ENCODE assay signal across 24 cellular contexts in genomic region chr6:156183678-156184077, GRCh38.
"Had no signal": no experiment of that assay in that cellular context is flagged by ENCODE, and none has a peak within 500 bp of the region (broad histone marks: within the 10 kb centered on the region; RNA-seq: fewer than 3 reads in every experiment).

No MANE protein-coding gene starts in this region.

- DNase-seq: activated B cell treated with CpG ODN at 0.5 μM for 24 hours; activated CD4-positive, alpha-beta T cell treated with anti-CD3 and anti-CD28 coated beads, Interleukin-2, amount 50 U/mL, for 1 hour; activated CD8-positive, alpha-beta memory T cell treated with anti-CD3 and anti-CD28 coated beads, Interleukin-2, amount 10 ng/mL, durations not matched to agents 7 days and 5 days; activated CD8-positive, alpha-beta T cell treated with anti-CD3 and anti-CD28 coated beads for 36 hours; activated effector memory CD4-positive, alpha-beta T cell treated with Interleukin-2 at 50 U/mL for 16 hours; activated naive CD4-positive, alpha-beta T cell treated with Interleukin-2 at 50 U/mL for 16 hours; activated T-cell treated with anti-CD3 and anti-CD28 coated beads for 4 hours; anterior cingulate cortex; body of pancreas; cerebellar nuclear complex; colonic mucosa; dorsolateral prefrontal cortex; effector memory CD4-positive, alpha-beta T cell; erythroblast; hippocampal formation; left colon; naive thymus-derived CD8-positive, alpha-beta T cell; nucleus accumbens; pancreas; sigmoid colon; small intestine; stimulated activated CD4-positive, alpha-beta T cell treated with anti-CD3 and anti-CD28 coated beads, Interleukin-4, amount 100 ng/mL, for 24 hours; trophoblast cell; uterus had no signal
